ENCODE assay signal across 8 cellular contexts in genomic region chr22:32411829-32412592, GRCh38. TPM values are rescaled to one million over a fixed set of nuclear protein-coding genes. Genes with fewer than 3 reads are reported as not detected.
DNase-seq lines count a peak whose midpoint lies in the region; ATAC-seq and TF ChIP-seq lines count a peak whose summit lies in the region.

Gene RTCB (minus strand): TSS chr22:32412247. CDS start chr22:32412156, 91 bp downstream.

- no peak for TF ChIP-seq CTCF in GM13977 (IDR thresholded peaks at IDR 0.05; ENCODE audit: extremely low read depth, insufficient read depth, missing control alignments)

- peak; percentile 43 for ATAC-seq in HG03095 (IDR thresholded peaks at IDR 0.05; ENCODE audit: unreplicated experiment)
- no peak for ATAC-seq in HG02610 (IDR thresholded peaks at IDR 0.05; ENCODE audit: unreplicated experiment)

- in situ Hi-C loops in GM13977 (cut with MboI; ENCODE audit: low pct_unique_long_range_greater_than_20kb, low sequenced_read_pairs, unreplicated experiment) = no loop called here

- DNase-seq in GM13977 (ENCODE audit: low spot score) (peak; percentile 77), NCI-H460 (ENCODE audit: extremely low read depth, low read depth) (peak; percentile 82), cerebellar cortex (ENCODE audit: low spot score) (peak; percentile 93), iris pigment epithelial cell (ENCODE audit: low read depth) (peak; percentile 95), smooth muscle cell of the brain vasculature (ENCODE audit: low read depth, low spot score) (peak; percentile 92)
- DNase-seq in activated CD4-positive, alpha-beta T cell treated with anti-CD3 and anti-CD28 coated beads for 1 hour = peak; percentile 90

RNA-seq across cellular contexts. Expression of gene RTCB, which starts in this region (rescaled TPM):
- total RNA-seq in NCI-H460 (2014; rRNA removed; shearing (Covaris generic)) = 75.7 and 76.9 TPM in 2 replicates
- polyA plus RNA-seq in NCI-H460 (2014; cell fraction: nucleus; rRNA removed) = 86.5 and 93.2 TPM in 2 replicates
